Comparison of ENCODE assay signal across 18 cellular contexts in genomic region chr11:121207485-121208115, GRCh38.
DNase-seq lines count a peak whose midpoint lies in the region; ATAC-seq, FAIRE-seq and TF ChIP-seq lines count a peak whose summit lies in the region.
"Had no signal": no experiment of that assay in that cellular context is flagged by ENCODE, and none has a peak within 500 bp of the region (broad histone marks: within the 10 kb centered on the region; RNA-seq: fewer than 3 reads in every experiment).

No MANE protein-coding gene starts in this region.

- no TSS peak for BruUV-seq in Calu3 (replicated peaks; lab: Mats Ljungman, UMichigan)

- no peaks in the 10 kb centered on the region for H3K36me3 Mint-ChIP-seq in Calu3 (ENCODE audit: insufficient read depth, unreplicated experiment)
- H3K36me3 Mint-ChIP-seq: brain had no signal

- ATAC-seq in GM21390 (IDR thresholded peaks at IDR 0.05; ENCODE audit: unreplicated experiment) (peak; percentile 68), HG03139 (IDR thresholded peaks at IDR 0.05; ENCODE audit: unreplicated experiment) (peak; percentile 56), HG03457 (IDR thresholded peaks at IDR 0.05; ENCODE audit: unreplicated experiment) (no peak)

- intact Hi-C loops in Calu3 (cut with micrococcal nuclease; ENCODE audit: unreplicated experiment), result no loop called here
- intact Hi-C loops in vagina (cut with DNase I), result no loop called here

- FAIRE-seq in endometrium (lab: Jason Lieb, UNC), result peak; percentile 51

- no peaks in the 10 kb centered on the region for H3K4me1 Mint-ChIP-seq in Calu3 (ENCODE audit: low read depth, unreplicated experiment)

- H3K27me3 Mint-ChIP-seq in Calu3 (ENCODE audit: unreplicated experiment), result no peaks in the 10 kb centered on the region

- H3K4me3 Mint-ChIP-seq in Calu3 (ENCODE audit: low read depth, unreplicated experiment), result no peak overlapping the region
- H3K4me3 Mint-ChIP-seq: brain had no signal

- H3K9me3 Mint-ChIP-seq in Calu3 (ENCODE audit: low read depth, unreplicated experiment), result no peaks in the 10 kb centered on the region
- H3K9me3 Mint-ChIP-seq: brain had no signal

- H3K27ac ChIP-seq in vagina, result no peak overlapping the region
- H3K27ac ChIP-seq: SK-N-MC, spleen had no signal

- H3K4me1 ChIP-seq in vagina, result peaks cover 9% of the 10 kb centered on the region
- H3K4me1 ChIP-seq: spleen had no signal

- no peaks in the 10 kb centered on the region for H3K27me3 ChIP-seq in vagina

- no peaks in the 10 kb centered on the region for H3K36me3 ChIP-seq in vagina
- H3K36me3 ChIP-seq: spleen had no signal

- CTCF ChIA-PET in Calu3 (lab: Charles Lee), result no interaction called here

- TF ChIP-seq POLR2A in vagina (IDR thresholded peaks at IDR 0.05), result no peak

- H3K4me3 ChIP-seq in vagina, result no peak overlapping the region
- H3K4me3 ChIP-seq: SK-N-MC, spleen had no signal

- no peak for TF ChIP-seq CTCF in Calu3 (IDR thresholded peaks at IDR 0.05; ENCODE audit: unreplicated experiment)
- TF ChIP-seq CTCF in vagina (IDR thresholded peaks at IDR 0.05), result no peak

- no peak overlapping the region for H3K27ac Mint-ChIP-seq in Calu3 (ENCODE audit: unreplicated experiment)
- H3K27ac Mint-ChIP-seq: brain had no signal

- no peaks in the 10 kb centered on the region for H3K9me3 ChIP-seq in vagina
- H3K9me3 ChIP-seq: spleen had no signal

- peak; percentile 21 for DNase-seq in GM03348 (ENCODE audit: low spot score)
- DNase-seq in Calu3, result no peak
- DNase-seq in vagina (ENCODE audit: extremely low spot score in 2 of 2), result no peak
- DNase-seq in NCI-H187 treated with DMSO at 0.1 percent for 48 hours (lab: John Stamatoyannopoulos, UW), result no peak
- DNase-seq: activated CD8-positive, alpha-beta memory T cell treated with anti-CD3 and anti-CD28 coated beads for 24 hours; activated gamma-delta T cell treated with Interleukin-2 at 50 U/mL for 16 hours; COR-L47; GDM1; islet precursor cell; MV-4-11; NCI-H2171; spleen had no signal
